8 cellular contexts compared by ENCODE assay signal in genomic region chr4:70601422-70602039, GRCh38. TPM values are rescaled to one million over a fixed set of nuclear protein-coding genes. Genes with fewer than 3 reads are reported as not detected.
DNase-seq lines count a peak whose midpoint lies in the region; ATAC-seq and TF ChIP-seq lines count a peak whose summit lies in the region.

No MANE protein-coding gene starts in this region.

- H3K9me3 ChIP-seq in SK-N-SH: no peaks in the 10 kb centered on the region
- H3K9me3 ChIP-seq in right cardiac atrium (ENCODE audit: control insufficient read depth, low read length): no peaks in the 10 kb centered on the region
- H3K9me3 ChIP-seq in smooth muscle cell (replicated peaks; ENCODE audit: low read depth): no peaks in the 10 kb centered on the region

- H3K27ac Mint-ChIP-seq in activated naive CD4-positive, alpha-beta T cell treated with anti-CD3 and anti-CD28 coated beads, Interleukin-2, amount 50 U/mL, for 72 hours: no peak overlapping the region

- intact Hi-C loops in right cardiac atrium (cut with DNase I): no loop called here

- 3% methylated on average over 5 of the region's 5 CpGs for WGBS in SK-N-SH (ENCODE audit: low lambda C conversion rate)
- 38% methylated on average over 5 of the region's 5 CpGs for WGBS in right cardiac atrium
- 43% methylated on average over 5 of the region's 5 CpGs for WGBS in smooth muscle cell (ENCODE audit: low lambda C conversion rate)

- no peaks in the 10 kb centered on the region for H3K36me3 Mint-ChIP-seq in activated naive CD4-positive, alpha-beta T cell treated with anti-CD3 and anti-CD28 coated beads, Interleukin-2, amount 50 U/mL, for 72 hours

- no peaks in the 10 kb centered on the region for H3K9me2 ChIP-seq in SK-N-SH

- H2AFZ ChIP-seq in SK-N-SH (ENCODE audit: low read depth) (no peak overlapping the region; the same call in 1 of the 2 replicates), smooth muscle cell (ENCODE audit: low read depth) (no peak overlapping the region)

- CTCF ChIA-PET in SK-N-SH (lab: Yijun Ruan, JAX): interaction anchor here (0.7 to 1.9 kb wide), 3 partner anchors 50 to 1109 kb away, joined by 3 to 6 read pairs (median 4); no protein-coding TSS in a partner anchor

- H3K4me2 ChIP-seq in SK-N-SH (no peak overlapping the region), smooth muscle cell (no peak overlapping the region)

- H3K79me2 ChIP-seq in SK-N-SH (ENCODE audit: insufficient read depth): no peaks in the 10 kb centered on the region
- no peaks in the 10 kb centered on the region for H3K79me2 ChIP-seq in smooth muscle cell (ENCODE audit: low read depth)

- no peaks in the 10 kb centered on the region for H3K36me3 ChIP-seq in SK-N-SH (replicated peaks in 1 of 2; ENCODE audit: control insufficient read depth in 1 of 2, insufficient read depth in 2 of 2, low read length in 1 of 2)
- no peaks in the 10 kb centered on the region for H3K36me3 ChIP-seq in smooth muscle cell (ENCODE audit: low read depth)

- peak; percentile 98 for ATAC-seq in GM18499 (IDR thresholded peaks at IDR 0.05; ENCODE audit: insufficient read depth, unreplicated experiment)
- peak; percentile 99 for ATAC-seq in HG02759 (IDR thresholded peaks at IDR 0.05; ENCODE audit: unreplicated experiment)
- peak; percentile 75 to 92 for ATAC-seq in activated naive CD4-positive, alpha-beta T cell treated with anti-CD3 and anti-CD28 coated beads, Interleukin-2, amount 50 U/mL, for 72 hours
- ATAC-seq in right cardiac atrium: peak; percentile 57 to 67
- no peak for ATAC-seq in omental fat pad (ENCODE audit: low FRiP score)

- no peaks in the 10 kb centered on the region for H3F3A ChIP-seq in SK-N-SH (replicated peaks; ENCODE audit: insufficient read depth)
- no peaks in the 10 kb centered on the region for H3F3A ChIP-seq in smooth muscle cell (ENCODE audit: low read depth)

- H3K27me3 ChIP-seq in SK-N-SH (ENCODE audit: insufficient read depth) (peaks cover 3% of the 10 kb centered on the region; the same call in 1 of the 2 replicates), right cardiac atrium (ENCODE audit: control insufficient read depth, insufficient read depth) (no peaks in the 10 kb centered on the region), smooth muscle cell (ENCODE audit: low read depth) (no peaks in the 10 kb centered on the region)

- H3K27ac ChIP-seq in SK-N-SH (ENCODE audit: low read depth in 2 of 2, low read length in 1 of 2): no peak overlapping the region
- no peak overlapping the region for H3K27ac ChIP-seq in right cardiac atrium (ENCODE audit: low read length)
- no peak overlapping the region for H3K27ac ChIP-seq in smooth muscle cell (ENCODE audit: low read depth)

- no peak overlapping the region for H3K9ac ChIP-seq in SK-N-SH
- H3K9ac ChIP-seq in smooth muscle cell (ENCODE audit: low read depth): no peak overlapping the region

- H3K4me3 ChIP-seq in SK-N-SH (ENCODE audit: low read depth in 2 of 2, low read length in 1 of 2) (no peak overlapping the region), right cardiac atrium (ENCODE audit: low read length) (no peak overlapping the region), smooth muscle cell (no peak overlapping the region)

- DNase-seq in NCI-H1092 treated with DMSO at 0.1 percent for 48 hours (lab: John Stamatoyannopoulos, UW) (peak; percentile 72), SK-N-SH (peak; percentile 13), right cardiac atrium (peak; percentile 20 to 46 (median 29)), smooth muscle cell (lab: John Stamatoyannopoulos, UW; ENCODE audit: unreplicated experiment) (no peak), omental fat pad (ENCODE audit: low spot score) (no peak)
- DNase-seq in activated naive CD4-positive, alpha-beta T cell treated with anti-CD3 and anti-CD28 coated beads, Interleukin-2, amount 50 U/mL, for 72 hours (ENCODE audit: low spot score in 2 of 2): peak; percentile 57 to 63

- POLR2A ChIA-PET in SK-N-SH (lab: Yijun Ruan, JAX): no interaction called here

- peak; percentile 78 for TF ChIP-seq RAD21 in SK-N-SH (IDR thresholded peaks at IDR 0.05; ENCODE audit: low read length)

- no peaks in the 10 kb centered on the region for H3K9me3 Mint-ChIP-seq in activated naive CD4-positive, alpha-beta T cell treated with anti-CD3 and anti-CD28 coated beads, Interleukin-2, amount 50 U/mL, for 72 hours

- H3K4me1 ChIP-seq in SK-N-SH (ENCODE audit: control insufficient read depth in 1 of 2, insufficient read depth in 2 of 2, low read depth in 1 of 2, low read length in 1 of 2) (no peaks in the 10 kb centered on the region), right cardiac atrium (ENCODE audit: control insufficient read depth, insufficient read depth, low read length) (no peaks in the 10 kb centered on the region), smooth muscle cell (ENCODE audit: low read depth) (no peaks in the 10 kb centered on the region)

- TF ChIP-seq CTCF in SK-N-SH (IDR thresholded peaks at IDR 0.05) (peak; percentile 75), smooth muscle cell (IDR thresholded peaks at IDR 0.05; ENCODE audit: borderline replicate concordance, insufficient read depth, poor library complexity, severe bottlenecking) (peak; percentile 44), omental fat pad (IDR thresholded peaks at IDR 0.05) (no peak)

- TF ChIP-seq EP300 in SK-N-SH (IDR thresholded peaks at IDR 0.05; ENCODE audit: borderline replicate concordance in 1 of 2, low read depth in 1 of 2, low read length in 1 of 2): no peak

- H4K20me1 ChIP-seq in SK-N-SH (ENCODE audit: insufficient read depth) (no peaks in the 10 kb centered on the region), smooth muscle cell (ENCODE audit: low read depth) (no peaks in the 10 kb centered on the region)

TF ChIP-seq in SK-N-SH, 30 proteins besides CTCF, POLR2A, EP300 and RAD21:
- TF ChIP-seq GATA2 (CRISPR knock-in tag; IDR thresholded peaks at IDR 0.05): no peak
- TF ChIP-seq SMC3 (IDR thresholded peaks at IDR 0.05; ENCODE audit: low read depth, low read length): peak; percentile 57

RNA-seq across cellular contexts. Expression of gene AMBN, which starts 9.5 kb away (rescaled TPM):
- polyA plus RNA-seq in SK-N-SH (2012; rRNA removed): not detected in 2 replicates
- polyA plus RNA-seq in SK-N-SH (2012; cell fraction: cytosol; rRNA removed): not detected in 2 replicates
- polyA plus RNA-seq in SK-N-SH (2012; cell fraction: nucleus; rRNA removed): not detected in 2 replicates
- not detected for total RNA-seq in activated naive CD4-positive, alpha-beta T cell treated with anti-CD3 and anti-CD28 coated beads, Interleukin-2, amount 50 U/mL, for 72 hours
- not detected for total RNA-seq in right cardiac atrium
- not detected for polyA plus RNA-seq in right cardiac atrium
- total RNA-seq in smooth muscle cell: not detected in 2 replicates
- polyA plus RNA-seq in smooth muscle cell: not detected in 2 replicates
- not detected for total RNA-seq in omental fat pad

RNA-seq across cellular contexts. Expression of gene ENAM, which starts 27.0 kb away (rescaled TPM):
- polyA plus RNA-seq in SK-N-SH (2012; rRNA removed) (0.11 and 0.20 TPM in 2 replicates), right cardiac atrium (2.6 TPM), smooth muscle cell (not detected in 2 replicates)
- polyA plus RNA-seq in SK-N-SH (2012; cell fraction: cytosol; rRNA removed): 0.18 and 0.19 TPM in 2 replicates
- polyA plus RNA-seq in SK-N-SH (2012; cell fraction: nucleus; rRNA removed): 0.08 and 0.10 TPM in 2 replicates
- total RNA-seq in activated naive CD4-positive, alpha-beta T cell treated with anti-CD3 and anti-CD28 coated beads, Interleukin-2, amount 50 U/mL, for 72 hours: not detected
- total RNA-seq in right cardiac atrium (10 to 100 TPM in 1 of 4 donors, 1 to 10 TPM in 3; 3.1 to 12.1 (median 4.6) TPM), smooth muscle cell (not detected in 2 replicates), omental fat pad (not detected)

Comparison
In these comparisons a context has a peak if more than half of its experiments do, and no peak if none do; other contexts are left out.
1. DNase-seq: peak in NCI-H1092 treated with DMSO at 0.1 percent for 48 hours (single experiment), SK-N-SH (single experiment), activated naive CD4-positive, alpha-beta T cell treated with anti-CD3 and anti-CD28 coated beads, Interleukin-2, amount 50 U/mL, for 72 hours (2 of 2) and right cardiac atrium (3 of 3); none in smooth muscle cell (single experiment) and omental fat pad (single experiment).
2. CTCF ChIP-seq: peak in SK-N-SH (single experiment) and smooth muscle cell (single experiment); none in omental fat pad (0 of 3).